Comparison of ENCODE assay signal across 21 cellular contexts in genomic region chrX:46255066-46255465, GRCh38.
A peak's percentile ranks its signal among the peaks of the same experiment; 100 is the strongest.
DNase-seq lines count a peak whose midpoint lies in the region; ATAC-seq and TF ChIP-seq lines count a peak whose summit lies in the region.
"Had no signal": no experiment of that assay in that cellular context is flagged by ENCODE, and none has a peak within 500 bp of the region (broad histone marks: within the 10 kb centered on the region; RNA-seq: fewer than 3 reads in every experiment).

No MANE protein-coding gene starts in this region.

- H2AFZ ChIP-seq in smooth muscle cell (ENCODE audit: low read depth), result no peak overlapping the region

- H3K27ac ChIP-seq in SJSA1 (peak overlapping the region; percentile 92), smooth muscle cell (ENCODE audit: low read depth) (peak overlapping the region; percentile 8)
- H3K27ac ChIP-seq: dorsolateral prefrontal cortex, upper lobe of right lung had no signal

- H3K36me3 ChIP-seq in SJSA1 (no peaks in the 10 kb centered on the region), smooth muscle cell (ENCODE audit: low read depth) (no peaks in the 10 kb centered on the region)
- H3K36me3 ChIP-seq: upper lobe of right lung had no signal

- WGBS in smooth muscle cell (ENCODE audit: low lambda C conversion rate), result 57% methylated on average over 1 of the region's 1 CpG

- no peak overlapping the region for H3K4me3 ChIP-seq in SJSA1
- no peak overlapping the region for H3K4me3 ChIP-seq in fibroblast of mammary gland (ENCODE audit: control insufficient read depth, low read depth, low read length)
- H3K4me3 ChIP-seq in smooth muscle cell, result no peak overlapping the region
- H3K4me3 ChIP-seq: dorsolateral prefrontal cortex, upper lobe of right lung had no signal

- DNase-seq in GM04503 (ENCODE audit: low read depth), result peak; percentile 28
- DNase-seq in SJSA1 (ENCODE audit: low read depth in 1 of 2, low spot score in 2 of 2), result no peak
- peak; percentile 38 for DNase-seq in fibroblast of mammary gland (ENCODE audit: low read depth)
- no peak for DNase-seq in smooth muscle cell (lab: John Stamatoyannopoulos, UW; ENCODE audit: unreplicated experiment)
- DNase-seq in T-helper 2 cell, result no peak
- DNase-seq: activated CD4-positive, alpha-beta T cell treated with anti-CD3 and anti-CD28 coated beads for 1 hour; activated CD8-positive, alpha-beta T cell treated with anti-CD3 and anti-CD28 coated beads for 36 hours; activated effector memory CD4-positive, alpha-beta T cell treated with anti-CD3 and anti-CD28 coated beads, Interleukin-2, amount 50 U/mL, for 16 hours; activated naive CD8-positive, alpha-beta T cell treated with anti-CD3 and anti-CD28 coated beads for 36 hours; dorsolateral prefrontal cortex; glutamatergic neuron; islet precursor cell; naive thymus-derived CD8-positive, alpha-beta T cell; NCI-H1092 treated with DMSO at 0.1 percent for 48 hours; NCI-H187 treated with DMSO at 0.1 percent for 48 hours; stimulated activated CD4-positive, alpha-beta T cell treated with anti-CD3 and anti-CD28 coated beads, Interleukin-4, amount 100 ng/mL, for 1 hour; substantia nigra; upper lobe of right lung had no signal

- H3K4me2 ChIP-seq in smooth muscle cell, result peak overlapping the region; percentile 44

- H3K4me1 ChIP-seq in SJSA1 (replicated peaks) (peaks cover 25% of the 10 kb centered on the region), smooth muscle cell (ENCODE audit: low read depth) (no peaks in the 10 kb centered on the region)
- H3K4me1 ChIP-seq: upper lobe of right lung had no signal

- H4K20me1 ChIP-seq in smooth muscle cell (ENCODE audit: low read depth), result no peaks in the 10 kb centered on the region

- ATAC-seq in GM18909 (IDR thresholded peaks at IDR 0.05; ENCODE audit: poor library complexity, unreplicated experiment) (no peak), HG03571 (IDR thresholded peaks at IDR 0.05; ENCODE audit: unreplicated experiment) (no peak)
- no peak for ATAC-seq in activated CD4-positive, CD25-positive, alpha-beta regulatory T cell treated with anti-CD3 and anti-CD28 coated beads, Interleukin-2, amount 50 U/mL, for 24 hours
- ATAC-seq: activated CD8-positive, alpha-beta T cell treated with anti-CD3 and anti-CD28 coated beads for 36 hours; naive thymus-derived CD8-positive, alpha-beta T cell; upper lobe of right lung had no signal

- H3K9me3 ChIP-seq in SJSA1 (replicated peaks) (no peaks in the 10 kb centered on the region), smooth muscle cell (replicated peaks; ENCODE audit: low read depth) (no peaks in the 10 kb centered on the region)
- H3K9me3 ChIP-seq: upper lobe of right lung had no signal

- H3K9ac ChIP-seq in smooth muscle cell (ENCODE audit: low read depth), result no peak overlapping the region

- no peaks in the 10 kb centered on the region for H3F3A ChIP-seq in smooth muscle cell (ENCODE audit: low read depth)

- no peaks in the 10 kb centered on the region for H3K79me2 ChIP-seq in smooth muscle cell (ENCODE audit: low read depth)

- H3K27me3 ChIP-seq in SJSA1 (replicated peaks), result no peaks in the 10 kb centered on the region
- no peaks in the 10 kb centered on the region for H3K27me3 ChIP-seq in smooth muscle cell (ENCODE audit: low read depth)
- H3K27me3 ChIP-seq: upper lobe of right lung had no signal

- TF ChIP-seq CTCF in fibroblast of mammary gland (conservative IDR thresholded peaks at IDR 0.05; ENCODE audit: control insufficient read depth, insufficient read depth, low read depth, low read length), result no peak
- TF ChIP-seq CTCF in smooth muscle cell (IDR thresholded peaks at IDR 0.05; ENCODE audit: borderline replicate concordance, insufficient read depth, poor library complexity, severe bottlenecking), result no peak

Comparison
In these comparisons a context has a peak if more than half of its experiments do, and no peak if none do; other contexts are left out.
1. DNase-seq: peak in GM04503 (single experiment) and fibroblast of mammary gland (single experiment); none in SJSA1 (0 of 2), smooth muscle cell (single experiment) and T-helper 2 cell (0 of 5).